Comparison of ENCODE assay signal across 2 cellular contexts in the genomic region with DNA sequence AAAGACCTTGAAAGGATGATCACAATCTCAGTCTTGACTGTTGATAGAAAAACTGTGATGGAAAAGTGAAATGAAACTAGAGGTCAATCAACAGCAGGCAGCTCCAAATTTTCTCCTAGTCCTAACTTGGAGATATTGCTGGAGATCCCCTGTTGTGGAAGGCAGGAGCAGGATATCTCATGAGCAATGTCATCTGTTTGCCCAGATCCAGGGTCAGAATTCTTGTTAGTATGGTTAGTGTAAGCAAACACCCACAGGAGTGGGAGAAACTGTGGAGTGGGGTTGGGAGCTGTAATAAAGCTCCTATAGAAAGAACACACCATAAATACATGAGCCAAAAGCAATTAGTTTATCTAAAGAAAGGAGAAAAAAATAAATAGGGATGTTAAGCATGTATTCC.
TF ChIP-seq lines count a peak whose summit lies in the region.

No MANE protein-coding gene starts in this region.

TF ChIP-seq in liver, 16 proteins besides CTCF, POLR2A, EP300 and RAD21:
- TF ChIP-seq, protein P1, sequence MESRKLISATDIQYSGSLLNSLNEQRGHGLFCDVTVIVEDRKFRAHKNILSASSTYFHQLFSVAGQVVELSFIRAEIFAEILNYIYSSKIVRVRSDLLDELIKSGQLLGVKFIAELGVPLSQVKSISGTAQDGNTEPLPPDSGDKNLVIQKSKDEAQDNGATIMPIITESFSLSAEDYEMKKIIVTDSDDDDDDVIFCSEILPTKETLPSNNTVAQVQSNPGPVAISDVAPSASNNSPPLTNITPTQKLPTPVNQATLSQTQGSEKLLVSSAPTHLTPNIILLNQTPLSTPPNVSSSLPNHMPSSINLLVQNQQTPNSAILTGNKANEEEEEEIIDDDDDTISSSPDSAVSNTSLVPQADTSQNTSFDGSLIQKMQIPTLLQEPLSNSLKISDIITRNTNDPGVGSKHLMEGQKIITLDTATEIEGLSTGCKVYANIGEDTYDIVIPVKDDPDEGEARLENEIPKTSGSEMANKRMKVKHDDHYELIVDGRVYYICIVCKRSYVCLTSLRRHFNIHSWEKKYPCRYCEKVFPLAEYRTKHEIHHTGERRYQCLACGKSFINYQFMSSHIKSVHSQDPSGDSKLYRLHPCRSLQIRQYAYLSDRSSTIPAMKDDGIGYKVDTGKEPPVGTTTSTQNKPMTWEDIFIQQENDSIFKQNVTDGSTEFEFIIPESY (IDR thresholded peaks at IDR 0.05), result no peak
- TF ChIP-seq SP1 (IDR thresholded peaks at IDR 0.05), result no peak
- TF ChIP-seq YY1 (IDR thresholded peaks at IDR 0.05), result no peak
- TF ChIP-seq, protein P2, sequence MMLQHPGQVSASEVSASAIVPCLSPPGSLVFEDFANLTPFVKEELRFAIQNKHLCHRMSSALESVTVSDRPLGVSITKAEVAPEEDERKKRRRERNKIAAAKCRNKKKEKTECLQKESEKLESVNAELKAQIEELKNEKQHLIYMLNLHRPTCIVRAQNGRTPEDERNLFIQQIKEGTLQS (IDR thresholded peaks at IDR 0.05), result no peak
- TF ChIP-seq GABPA (IDR thresholded peaks at IDR 0.05 in 1 of 2, conservative IDR thresholded peaks at IDR 0.05 in 1 of 2), result no peak
- no peak for TF ChIP-seq FOXA1 (IDR thresholded peaks at IDR 0.05)
- TF ChIP-seq, protein P3, sequence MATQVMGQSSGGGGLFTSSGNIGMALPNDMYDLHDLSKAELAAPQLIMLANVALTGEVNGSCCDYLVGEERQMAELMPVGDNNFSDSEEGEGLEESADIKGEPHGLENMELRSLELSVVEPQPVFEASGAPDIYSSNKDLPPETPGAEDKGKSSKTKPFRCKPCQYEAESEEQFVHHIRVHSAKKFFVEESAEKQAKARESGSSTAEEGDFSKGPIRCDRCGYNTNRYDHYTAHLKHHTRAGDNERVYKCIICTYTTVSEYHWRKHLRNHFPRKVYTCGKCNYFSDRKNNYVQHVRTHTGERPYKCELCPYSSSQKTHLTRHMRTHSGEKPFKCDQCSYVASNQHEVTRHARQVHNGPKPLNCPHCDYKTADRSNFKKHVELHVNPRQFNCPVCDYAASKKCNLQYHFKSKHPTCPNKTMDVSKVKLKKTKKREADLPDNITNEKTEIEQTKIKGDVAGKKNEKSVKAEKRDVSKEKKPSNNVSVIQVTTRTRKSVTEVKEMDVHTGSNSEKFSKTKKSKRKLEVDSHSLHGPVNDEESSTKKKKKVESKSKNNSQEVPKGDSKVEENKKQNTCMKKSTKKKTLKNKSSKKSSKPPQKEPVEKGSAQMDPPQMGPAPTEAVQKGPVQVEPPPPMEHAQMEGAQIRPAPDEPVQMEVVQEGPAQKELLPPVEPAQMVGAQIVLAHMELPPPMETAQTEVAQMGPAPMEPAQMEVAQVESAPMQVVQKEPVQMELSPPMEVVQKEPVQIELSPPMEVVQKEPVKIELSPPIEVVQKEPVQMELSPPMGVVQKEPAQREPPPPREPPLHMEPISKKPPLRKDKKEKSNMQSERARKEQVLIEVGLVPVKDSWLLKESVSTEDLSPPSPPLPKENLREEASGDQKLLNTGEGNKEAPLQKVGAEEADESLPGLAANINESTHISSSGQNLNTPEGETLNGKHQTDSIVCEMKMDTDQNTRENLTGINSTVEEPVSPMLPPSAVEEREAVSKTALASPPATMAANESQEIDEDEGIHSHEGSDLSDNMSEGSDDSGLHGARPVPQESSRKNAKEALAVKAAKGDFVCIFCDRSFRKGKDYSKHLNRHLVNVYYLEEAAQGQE (IDR thresholded peaks at IDR 0.05), result no peak
- no peak for TF ChIP-seq TAF1 (conservative IDR thresholded peaks at IDR 0.05)
- no peak for TF ChIP-seq JUND (IDR thresholded peaks at IDR 0.05)
- no peak for TF ChIP-seq FOXA2 (IDR thresholded peaks at IDR 0.05)
- TF ChIP-seq EGR1 (IDR thresholded peaks at IDR 0.05; ENCODE audit: low read depth in 2 of 2), result no peak
- no peak for TF ChIP-seq RXRA (IDR thresholded peaks at IDR 0.05)
- no peak for TF ChIP-seq HNF4A (conservative IDR thresholded peaks at IDR 0.05)
- TF ChIP-seq HNF4G (IDR thresholded peaks at IDR 0.05), result no peak
- no peak for TF ChIP-seq NR2F2 (IDR thresholded peaks at IDR 0.05)

TF ChIP-seq in GM12891, 5 proteins besides CTCF, POLR2A, EP300 and RAD21:
- TF ChIP-seq SPI1 (IDR thresholded peaks at IDR 0.05; ENCODE audit: low read depth, low read length), result no peak
TF ChIP-seq in GM12891: peak in this region for 0.
